ENCODE assay signal across 19 cellular contexts in the genomic region with DNA sequence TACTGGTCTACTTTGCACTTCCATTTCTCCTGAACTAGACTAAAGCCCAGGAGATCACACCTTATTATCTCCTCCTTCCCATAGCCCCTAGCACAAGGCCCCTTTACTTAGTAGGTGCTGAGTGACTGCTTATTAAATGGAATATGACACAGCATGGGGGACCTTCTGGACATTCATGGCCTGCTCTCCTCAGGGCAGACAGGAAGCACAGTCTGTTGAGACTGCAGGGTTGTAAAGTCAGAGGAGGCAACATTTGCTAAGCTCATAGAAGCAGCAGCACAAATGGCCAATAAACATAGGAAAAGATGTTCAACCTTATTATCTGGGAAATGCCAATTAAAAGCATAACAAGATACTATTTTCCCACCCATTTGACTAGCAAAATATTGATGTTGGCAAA.
A peak's percentile ranks its signal among the peaks of the same experiment; 100 is the strongest.
DNase-seq lines count a peak whose midpoint lies in the region; ATAC-seq lines count a peak whose summit lies in the region.
"Had no signal": no experiment of that assay in that cellular context is flagged by ENCODE, and none has a peak within 500 bp of the region (broad histone marks: within the 10 kb centered on the region; RNA-seq: fewer than 3 reads in every experiment).

No MANE protein-coding gene starts in this region.

- peak overlapping the region; percentile 45 for H3K27ac Mint-ChIP-seq in activated T-helper 1 cell treated with anti-CD3 and anti-CD28 coated beads, Interleukin-12 subunit alpha, Interleukin-12 subunit beta, Interleukin-2, Interleukin-4 antibody, amounts not matched to agents 30 ng/mL and 10 ng/mL and 1 ng/mL, durations not matched to agents 14 hours and 24 hours and 36 hours
- peak overlapping the region; percentile 18 to 90 (median 83) for H3K27ac Mint-ChIP-seq in naive thymus-derived CD4-positive, alpha-beta T cell
- H3K27ac Mint-ChIP-seq: T-helper 1 cell treated with Interleukin-12 subunit alpha and Interleukin-12 subunit beta and Interleukin-4 antibody, amounts not matched to agents 30 μg/mL and 1 μg/mL, for 36 hours had no signal

- POLR2A ChIA-PET in naive thymus-derived CD4-positive, alpha-beta T cell (lab: Charles Lee), result interaction anchor here (0.7 to 6.1 kb wide), 9 partner anchors 8 to 152 kb away, joined by 3 to 33 read pairs (median 9); no protein-coding TSS in a partner anchor

- peaks cover 14 to 30% of the 10 kb centered on the region in 2 donors for H3K4me1 ChIP-seq in naive thymus-derived CD4-positive, alpha-beta T cell (ENCODE audit: control insufficient read depth in 2 of 2, insufficient read depth in 2 of 2, low read length in 2 of 2)
- H3K4me1 ChIP-seq: Caco-2, SJSA1 had no signal

- DNase-seq in NCI-H526 treated with DMSO at 0.1 percent for 48 hours (lab: John Stamatoyannopoulos, UW), result peak; percentile 9
- DNase-seq in NCI-H526 (lab: John Stamatoyannopoulos, UW), result no peak
- DNase-seq in Caki2 (ENCODE audit: low read depth), result peak; percentile 35
- DNase-seq in activated T-helper 1 cell treated with anti-CD3 and anti-CD28 coated beads, Interleukin-12 subunit alpha, Interleukin-12 subunit beta, Interleukin-2, Interleukin-4 antibody, amounts not matched to agents 30 ng/mL and 10 ng/mL and 1 ng/mL, durations not matched to agents 14 hours and 24 hours and 36 hours (ENCODE audit: low spot score), result no peak
- DNase-seq in naive thymus-derived CD4-positive, alpha-beta T cell, result no peak
- no peak for DNase-seq in dermis blood vessel endothelial cell
- no peak for DNase-seq in islet precursor cell
- DNase-seq: Caco-2; esophagus squamous epithelium; Kasumi-1; NCI-H1048; retina; stimulated activated CD4-positive, alpha-beta T cell treated with anti-CD3 and anti-CD28 coated beads, Interleukin-4, amount 100 ng/mL, for 24 hours; stomach had no signal

- in situ Hi-C loops in Caki2 (cut with HindIII; ENCODE audit: low pct_unique_long_range_greater_than_20kb, low sequenced_read_pairs), result no loop called here

- no peak for ATAC-seq in naive thymus-derived CD4-positive, alpha-beta T cell
- no peak for ATAC-seq in GM21737 (IDR thresholded peaks at IDR 0.05; ENCODE audit: unreplicated experiment)

- CTCF ChIA-PET in naive thymus-derived CD4-positive, alpha-beta T cell (lab: Charles Lee), result interaction anchor here (1.0 kb wide), 1 partner anchor 43 kb away, joined by 3 read pairs; no protein-coding TSS in a partner anchor

- H3K36me3 Mint-ChIP-seq in activated T-helper 1 cell treated with anti-CD3 and anti-CD28 coated beads, Interleukin-12 subunit alpha, Interleukin-12 subunit beta, Interleukin-2, Interleukin-4 antibody, amounts not matched to agents 30 ng/mL and 10 ng/mL and 1 ng/mL, durations not matched to agents 14 hours and 24 hours and 36 hours (ENCODE audit: low read depth), result peaks cover 58% of the 10 kb centered on the region
- peaks cover 9 to 46% (median 24%) of the 10 kb centered on the region in 5 donors for H3K36me3 Mint-ChIP-seq in naive thymus-derived CD4-positive, alpha-beta T cell

- H3K9me3 Mint-ChIP-seq in activated T-helper 1 cell treated with anti-CD3 and anti-CD28 coated beads, Interleukin-12 subunit alpha, Interleukin-12 subunit beta, Interleukin-2, Interleukin-4 antibody, amounts not matched to agents 30 ng/mL and 10 ng/mL and 1 ng/mL, durations not matched to agents 14 hours and 24 hours and 36 hours, result no peaks in the 10 kb centered on the region
- no peaks in the 10 kb centered on the region for H3K9me3 Mint-ChIP-seq in naive thymus-derived CD4-positive, alpha-beta T cell
- H3K9me3 Mint-ChIP-seq: T-helper 1 cell treated with Interleukin-12 subunit alpha and Interleukin-12 subunit beta and Interleukin-4 antibody, amounts not matched to agents 30 μg/mL and 1 μg/mL, for 36 hours had no signal

- no peak overlapping the region for H3K4me3 Mint-ChIP-seq in activated T-helper 1 cell treated with anti-CD3 and anti-CD28 coated beads, Interleukin-12 subunit alpha, Interleukin-12 subunit beta, Interleukin-2, Interleukin-4 antibody, amounts not matched to agents 30 ng/mL and 10 ng/mL and 1 ng/mL, durations not matched to agents 14 hours and 24 hours and 36 hours
- H3K4me3 Mint-ChIP-seq in naive thymus-derived CD4-positive, alpha-beta T cell, result peak overlapping the region in 7 of 10 donors; percentile 14 to 69 (median 44)
- H3K4me3 Mint-ChIP-seq: T-helper 1 cell treated with Interleukin-12 subunit alpha and Interleukin-12 subunit beta and Interleukin-4 antibody, amounts not matched to agents 30 μg/mL and 1 μg/mL, for 36 hours had no signal

- no peaks in the 10 kb centered on the region for H3K27me3 Mint-ChIP-seq in activated T-helper 1 cell treated with anti-CD3 and anti-CD28 coated beads, Interleukin-12 subunit alpha, Interleukin-12 subunit beta, Interleukin-2, Interleukin-4 antibody, amounts not matched to agents 30 ng/mL and 10 ng/mL and 1 ng/mL, durations not matched to agents 14 hours and 24 hours and 36 hours (ENCODE audit: insufficient read depth)
- no peaks in the 10 kb centered on the region for H3K27me3 Mint-ChIP-seq in naive thymus-derived CD4-positive, alpha-beta T cell

- H3K9me3 ChIP-seq in naive thymus-derived CD4-positive, alpha-beta T cell (ENCODE audit: control insufficient read depth in 2 of 3, low read length in 3 of 3), result no peaks in the 10 kb centered on the region
- H3K9me3 ChIP-seq: Caco-2, esophagus squamous epithelium, SJSA1, stomach, upper lobe of left lung had no signal

- peak overlapping the region; percentile 60 for H3K27ac ChIP-seq in naive thymus-derived CD4-positive, alpha-beta T cell (ENCODE audit: low read depth, low read length)
- H3K27ac ChIP-seq: esophagus squamous epithelium, SJSA1, stomach, upper lobe of left lung, VCaP had no signal

- H3K4me1 Mint-ChIP-seq in activated T-helper 1 cell treated with anti-CD3 and anti-CD28 coated beads, Interleukin-12 subunit alpha, Interleukin-12 subunit beta, Interleukin-2, Interleukin-4 antibody, amounts not matched to agents 30 ng/mL and 10 ng/mL and 1 ng/mL, durations not matched to agents 14 hours and 24 hours and 36 hours (ENCODE audit: low read depth), result peaks cover 20% of the 10 kb centered on the region
- H3K4me1 Mint-ChIP-seq in naive thymus-derived CD4-positive, alpha-beta T cell, result peaks cover 26 to 69% (median 60%) of the 10 kb centered on the region in 7 donors

- peaks cover 0 to 27% (median 0%) of the 10 kb centered on the region in 3 experiments for H3K36me3 ChIP-seq in naive thymus-derived CD4-positive, alpha-beta T cell (ENCODE audit: control insufficient read depth in 2 of 3, insufficient read depth in 3 of 3, low read length in 3 of 3)
- H3K36me3 ChIP-seq: SJSA1 had no signal

- no peak overlapping the region for H3K4me3 ChIP-seq in naive thymus-derived CD4-positive, alpha-beta T cell (ENCODE audit: low read length)
- H3K4me3 ChIP-seq: esophagus squamous epithelium, SJSA1, stomach, upper lobe of left lung had no signal

- intact Hi-C loops in activated T-helper 1 cell treated with anti-CD3 and anti-CD28 coated beads, Interleukin-12 subunit alpha, Interleukin-12 subunit beta, Interleukin-2, Interleukin-4 antibody, amounts not matched to agents 30 ng/mL and 10 ng/mL and 1 ng/mL, durations not matched to agents 14 hours and 24 hours and 36 hours (cut with micrococcal nuclease), result no loop called here
- intact Hi-C loops in naive thymus-derived CD4-positive, alpha-beta T cell (cut with micrococcal nuclease), result no loop called here

- H3K27me3 ChIP-seq in naive thymus-derived CD4-positive, alpha-beta T cell (ENCODE audit: control insufficient read depth in 2 of 2, insufficient read depth in 2 of 2, low read length in 2 of 2), result no peaks in the 10 kb centered on the region
- H3K27me3 ChIP-seq: esophagus squamous epithelium, SJSA1, stomach, upper lobe of left lung had no signal

Comparison
In these comparisons a context has a peak if more than half of its experiments do, and no peak if none do; other contexts are left out.
1. DNase-seq: peak in NCI-H526 treated with DMSO at 0.1 percent for 48 hours (single experiment) and Caki2 (single experiment); none in NCI-H526 (0 of 2), activated T-helper 1 cell treated with anti-CD3 and anti-CD28 coated beads, Interleukin-12 subunit alpha, Interleukin-12 subunit beta, Interleukin-2, Interleukin-4 antibody, amounts not matched to agents 30 ng/mL and 10 ng/mL and 1 ng/mL, durations not matched to agents 14 hours and 24 hours and 36 hours (single experiment), naive thymus-derived CD4-positive, alpha-beta T cell (0 of 9), dermis blood vessel endothelial cell (single experiment) and islet precursor cell (single experiment).